22 cellular contexts compared by ENCODE assay signal in genomic region chr6:4563877-4564276, GRCh38.
DNase-seq lines count a peak whose midpoint lies in the region; ATAC-seq, FAIRE-seq and TF ChIP-seq lines count a peak whose summit lies in the region.
"Had no signal": no experiment of that assay in that cellular context is flagged by ENCODE, and none has a peak within 500 bp of the region (broad histone marks: within the 10 kb centered on the region; RNA-seq: fewer than 3 reads in every experiment).

No MANE protein-coding gene starts in this region.

- POLR2A ChIA-PET in GM12878 (lab: Charles Lee) = no interaction called here

- H3K36me3 ChIP-seq in heart left ventricle = no peaks in the 10 kb centered on the region
- no peaks in the 10 kb centered on the region for H3K36me3 ChIP-seq in GM12878 (ENCODE audit: control insufficient read depth in 2 of 2, insufficient read depth in 2 of 2, low read length in 1 of 2)
- H3K36me3 ChIP-seq in spleen = no peaks in the 10 kb centered on the region
- H3K36me3 ChIP-seq: BLaER1 had no signal

- no peak for TF ChIP-seq CTCF in heart left ventricle (IDR thresholded peaks at IDR 0.05)
- TF ChIP-seq CTCF in GM12878 (IDR thresholded peaks at IDR 0.05 in 2 of 3, conservative IDR thresholded peaks at IDR 0.05 in 1 of 3; ENCODE audit: control insufficient read depth in 2 of 3, extremely low read depth in 1 of 3, insufficient read depth in 1 of 3, low read depth in 3 of 3, low read length in 3 of 3) = no peak
- no peak for TF ChIP-seq CTCF in coronary artery (IDR thresholded peaks at IDR 0.05)
- TF ChIP-seq CTCF in spleen (IDR thresholded peaks at IDR 0.05 in 8 of 11, conservative IDR thresholded peaks at IDR 0.05 in 3 of 11) = no peak

- DNase-seq in cardiac septum (ENCODE audit: low spot score) (peak; percentile 22), heart left ventricle (no peak), GM12878 (ENCODE audit: low read depth, low spot score) (no peak), coronary artery (ENCODE audit: low spot score) (peak; percentile 40), islet precursor cell (peak; percentile 23), spleen (no peak), NCI-H2107 (lab: John Stamatoyannopoulos, UW) (no peak), NCI-H1105 (lab: John Stamatoyannopoulos, UW) (no peak)
- DNase-seq: Caco-2; CD4-positive, CD25-positive, alpha-beta regulatory T cell; CD8-positive, alpha-beta T cell; DMS153; DND-41; H9; HFFc6 had no signal

- no peaks in the 10 kb centered on the region for H4K20me1 ChIP-seq in GM12878 (ENCODE audit: control insufficient read depth, insufficient read depth)
- H4K20me1 ChIP-seq: BLaER1 had no signal

- H3K4me3 ChIP-seq in heart left ventricle = no peak overlapping the region
- H3K4me3 ChIP-seq in GM12878 = no peak overlapping the region
- H3K4me3 ChIP-seq in coronary artery = no peak overlapping the region
- no peak overlapping the region for H3K4me3 ChIP-seq in spleen
- H3K4me3 ChIP-seq: BLaER1, GM23338 had no signal

- ATAC-seq in heart left ventricle = no peak
- ATAC-seq in GM12878 = no peak
- ATAC-seq: CD8-positive, alpha-beta T cell; GM23338; HCT116 had no signal

- no peak for TF ChIP-seq EP300 in GM12878 (IDR thresholded peaks at IDR 0.05; ENCODE audit: borderline replicate concordance in 1 of 2, control insufficient read depth in 1 of 2, low read depth in 2 of 2, low read length in 2 of 2)

- intact Hi-C loops in cardiac septum (cut with DNase I) = no loop called here
- intact Hi-C loops in heart left ventricle (cut with DNase I) = no loop called here
- intact Hi-C loops in GM12878 (cut with micrococcal nuclease; ENCODE audit: unreplicated experiment) = no loop called here
- intact Hi-C loops in spleen (cut with DNase I; ENCODE audit: low total_unique reads) = no loop called here

- H3K27me3 ChIP-seq in heart left ventricle (no peaks in the 10 kb centered on the region), GM12878 (replicated peaks in 1 of 2; ENCODE audit: control insufficient read depth in 2 of 2, insufficient read depth in 2 of 2, low read length in 1 of 2) (peaks cover 0 to 3% of the 10 kb centered on the region in 2 experiments; a peak in 1 of 4 replicates), spleen (replicated peaks in 1 of 7) (peaks cover 0 to 3% (median 0%) of the 10 kb centered on the region in 7 donors)
- H3K27me3 ChIP-seq: BLaER1 had no signal

- CTCF ChIA-PET in GM12878 (lab: Yijun Ruan, JAX) = no interaction called here

- H3K4me1 ChIP-seq in heart left ventricle (no peaks in the 10 kb centered on the region), GM12878 (ENCODE audit: control insufficient read depth, insufficient read depth, low read length) (no peaks in the 10 kb centered on the region), spleen (no peaks in the 10 kb centered on the region)
- H3K4me1 ChIP-seq: BLaER1, Caco-2 had no signal

- BruUV-seq in GM12878 (replicated peaks; lab: Mats Ljungman, UMichigan) = no TSS peak

- RAD21 ChIA-PET in GM12878 (lab: Charles Lee; ENCODE audit: unreplicated experiment) = no interaction called here

- H3K4me2 ChIP-seq in GM12878 (ENCODE audit: control insufficient read depth, insufficient read depth) = no peak overlapping the region
- H3K4me2 ChIP-seq: BLaER1, GM23338 had no signal

- SMC1A ChIA-PET in GM12878 (lab: Charles Lee; ENCODE audit: uncharacterized antibody, unreplicated experiment) = no interaction called here

- FAIRE-seq in GM12878 (lab: Jason Lieb, UNC) = no peak
- FAIRE-seq: A204.1, G401.6 had no signal

- TF ChIP-seq POLR2A in heart left ventricle (IDR thresholded peaks at IDR 0.05) (no peak), GM12878 (IDR thresholded peaks at IDR 0.05; ENCODE audit: low read depth, low read length) (no peak), spleen (IDR thresholded peaks at IDR 0.05) (no peak)

- no peaks in the 10 kb centered on the region for H3K79me2 ChIP-seq in GM12878 (ENCODE audit: control insufficient read depth, insufficient read depth, low read length)

- WGBS in heart left ventricle, 4 donors = 47 to 95% (median 59%) methylated on average over 4 of the region's 4 CpGs
- 32% methylated on average over 4 of the region's 4 CpGs for WGBS in GM12878 (ENCODE audit: insufficient coverage, insufficient replicate concordance, low lambda C conversion rate, missing lambda C conversion rate)
- 49 to 94% (median 86%) methylated on average over 4 of the region's 4 CpGs for whole genome bisulfite sequencing in spleen, 5 donors

- in situ Hi-C loops in GM12878 (cut with MboI) = no loop called here

- H3K9ac ChIP-seq in GM12878 (ENCODE audit: control insufficient read depth, insufficient read depth, low read length) = no peak overlapping the region
- H3K9ac ChIP-seq: BLaER1 had no signal

- H3K27ac ChIP-seq in heart left ventricle (no peak overlapping the region), GM12878 (ENCODE audit: control insufficient read depth, insufficient read depth) (no peak overlapping the region), coronary artery (no peak overlapping the region), spleen (no peak overlapping the region)
- H3K27ac ChIP-seq: 22Rv1, BLaER1, C4-2B had no signal

- peaks cover 0 to under 1% (median 0%) of the 10 kb centered on the region in 12 donors for H3K9me3 ChIP-seq in heart left ventricle
- no peaks in the 10 kb centered on the region for H3K9me3 ChIP-seq in GM12878 (replicated peaks; ENCODE audit: control insufficient read depth, insufficient read depth, low read length)
- no peaks in the 10 kb centered on the region for H3K9me3 ChIP-seq in spleen
- H3K9me3 ChIP-seq: BLaER1, Caco-2 had no signal

- H2AFZ ChIP-seq in GM12878 (ENCODE audit: control insufficient read depth, low read depth, low read length) = no peak overlapping the region

- TF ChIP-seq RAD21 in GM12878 (IDR thresholded peaks at IDR 0.05; ENCODE audit: insufficient read depth, low read depth, low read length) = no peak

TF ChIP-seq in GM12878, 131 proteins besides CTCF, POLR2A, EP300 and RAD21:
- no peak for TF ChIP-seq IRF3 (IDR thresholded peaks at IDR 0.05)
- TF ChIP-seq RUNX3 (IDR thresholded peaks at IDR 0.05; ENCODE audit: low read length) = no peak
- no peak for TF ChIP-seq CBX3 (IDR thresholded peaks at IDR 0.05; ENCODE audit: borderline replicate concordance, low read depth)
- TF ChIP-seq EED (IDR thresholded peaks at IDR 0.05; ENCODE audit: low read depth) = no peak
- no peak for TF ChIP-seq CREB1 (IDR thresholded peaks at IDR 0.05; ENCODE audit: low read depth)
- no peak for TF ChIP-seq ZNF622 (IDR thresholded peaks at IDR 0.05)
- TF ChIP-seq ATF7 (IDR thresholded peaks at IDR 0.05; ENCODE audit: low read depth) = peak; percentile 74

Comparison
In these comparisons a context has a peak if more than half of its experiments do, and no peak if none do; other contexts are left out.
1. DNase-seq: peak in cardiac septum (single experiment), coronary artery (single experiment) and islet precursor cell (single experiment); none in heart left ventricle (0 of 5), GM12878 (single experiment), spleen (single experiment), NCI-H2107 (single experiment) and NCI-H1105 (single experiment).